20 cellular contexts compared by ENCODE assay signal in the genomic region with DNA sequence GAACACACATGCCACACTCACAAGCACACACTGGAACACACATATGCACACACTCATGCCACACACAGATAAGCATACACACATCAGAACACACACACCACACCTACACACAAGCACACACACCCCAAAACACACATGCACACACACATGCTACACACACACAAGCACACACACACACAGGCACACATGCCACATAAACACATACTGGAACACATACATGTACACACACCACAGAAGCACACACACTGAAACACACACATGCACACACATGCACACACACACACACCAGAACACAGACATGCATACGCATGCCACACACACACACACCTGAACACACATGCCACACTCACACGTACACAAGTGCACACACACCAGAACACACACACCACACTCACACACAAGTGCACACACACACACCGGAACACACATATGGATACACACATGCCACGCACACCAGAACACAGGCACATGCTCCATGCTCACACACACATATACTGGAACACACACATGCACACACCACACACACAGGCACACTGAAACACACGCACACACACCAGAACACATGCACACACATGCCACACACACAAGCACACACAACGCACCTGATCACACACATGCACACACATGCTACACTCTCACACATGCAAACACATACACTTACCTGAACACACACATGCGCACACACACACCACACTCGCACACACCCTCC.
DNase-seq lines count a peak whose midpoint lies in the region; ATAC-seq, FAIRE-seq and TF ChIP-seq lines count a peak whose summit lies in the region.
"Had no signal": no experiment of that assay in that cellular context is flagged by ENCODE, and none has a peak within 500 bp of the region (broad histone marks: within the 10 kb centered on the region; RNA-seq: fewer than 3 reads in every experiment).

No MANE protein-coding gene starts in this region.

- H2BK12ac ChIP-seq in H1 (ENCODE audit: low read depth, low read length) = peak overlapping the region; percentile 89; the same call in 1 of the 2 replicates
- peak overlapping the region; percentile 18 for H2BK12ac ChIP-seq in neuronal stem cell (ENCODE audit: low read length)

- H3K4me1 ChIP-seq in H1 (replicated peaks in 1 of 4; ENCODE audit: control insufficient read depth in 3 of 4, insufficient read depth in 4 of 4, low read length in 3 of 4) (no peaks in the 10 kb centered on the region; a peak in 1 of 7 replicates), neuronal stem cell (ENCODE audit: control insufficient read depth in 2 of 2, insufficient read depth in 1 of 2, low read depth in 1 of 2, low read length in 2 of 2) (peaks cover 0 to 5% of the 10 kb centered on the region in 2 donors)
- H3K4me1 ChIP-seq: A549, BE2C, SJSA1 had no signal

- no peak overlapping the region for H3K27ac Mint-ChIP-seq in activated CD4-positive, alpha-beta memory T cell treated with anti-CD3 and anti-CD28 coated beads for 36 hours
- no peak overlapping the region for H3K27ac Mint-ChIP-seq in activated T-cell treated with anti-CD3 and anti-CD28 coated beads, Interleukin-2, amount 50 U/mL, for 72 hours
- H3K27ac Mint-ChIP-seq: CD4-positive, alpha-beta T cell had no signal

- H3K79me1 ChIP-seq in H1 (ENCODE audit: low read depth, low read length) = no peaks in the 10 kb centered on the region
- H3K79me1 ChIP-seq in neuronal stem cell (ENCODE audit: low read depth, low read length) = no peaks in the 10 kb centered on the region

- ATAC-seq in GM19467 (IDR thresholded peaks at IDR 0.05; ENCODE audit: unreplicated experiment) = no peak
- ATAC-seq in activated T-cell treated with anti-CD3 and anti-CD28 coated beads, Interleukin-2, amount 50 U/mL, for 72 hours (replicated peaks in 1 of 2) = no peak
- ATAC-seq: A549 had no signal

- H3K36me3 Mint-ChIP-seq in activated CD4-positive, alpha-beta memory T cell treated with anti-CD3 and anti-CD28 coated beads for 36 hours = no peaks in the 10 kb centered on the region
- no peaks in the 10 kb centered on the region for H3K36me3 Mint-ChIP-seq in activated T-cell treated with anti-CD3 and anti-CD28 coated beads, Interleukin-2, amount 50 U/mL, for 72 hours (ENCODE audit: insufficient read depth in 2 of 2)

- H3K36me3 ChIP-seq in KOPT-K1 (ENCODE audit: insufficient read depth, low read length) (no peaks in the 10 kb centered on the region), H1 (ENCODE audit: control insufficient read depth in 2 of 4, insufficient read depth in 4 of 4, low read length in 3 of 4) (no peaks in the 10 kb centered on the region; a peak in 1 of 8 replicates), neuronal stem cell (replicated peaks in 1 of 2; ENCODE audit: control insufficient read depth in 2 of 2, insufficient read depth in 2 of 2, low read length in 2 of 2) (no peaks in the 10 kb centered on the region)
- H3K36me3 ChIP-seq: BE2C, SJSA1 had no signal

- no peak for TF ChIP-seq RAD21 in H1 (IDR thresholded peaks at IDR 0.05 in 1 of 2, conservative IDR thresholded peaks at IDR 0.05 in 1 of 2; ENCODE audit: low read depth in 2 of 2, low read length in 2 of 2)

- H2BK120ac ChIP-seq in H1 (replicated peaks; ENCODE audit: low read depth, low read length) = peak overlapping the region; percentile 38
- no peak overlapping the region for H2BK120ac ChIP-seq in neuronal stem cell (ENCODE audit: low read depth, low read length)

- TF ChIP-seq POLR2A in GM12891 (IDR thresholded peaks at IDR 0.05; ENCODE audit: low read depth, low read length) = no peak
- TF ChIP-seq POLR2A in H1 (IDR thresholded peaks at IDR 0.05; ENCODE audit: control extremely low read depth in 1 of 2, low read depth in 2 of 2, low read length in 2 of 2) = no peak

- H3K27ac ChIP-seq in KOPT-K1 (ENCODE audit: low read depth, low read length, poor library complexity, severe bottlenecking) = peak overlapping the region; percentile 84
- H3K27ac ChIP-seq in H1 (ENCODE audit: low read depth, low read length) = no peak overlapping the region
- H3K27ac ChIP-seq in neuronal stem cell (replicated peaks; ENCODE audit: low read length) = no peak overlapping the region
- H3K27ac ChIP-seq: A549, SJSA1 had no signal

- H3K18ac ChIP-seq in H1 (ENCODE audit: extremely low read depth, low read length) (no peak overlapping the region), neuronal stem cell (ENCODE audit: low read length) (peak overlapping the region; percentile 23)

- 91% methylated on average over 8 of the region's 8 CpGs; no CpG with 5 or more reads in 1 of the 2 experiments for WGBS in H1 (ENCODE audit: extremely low coverage in 1 of 2, insufficient coverage in 1 of 2, insufficient read length in 1 of 2, insufficient replicate concordance in 2 of 2, low coverage in 1 of 2, low lambda C conversion rate in 2 of 2, missing lambda C conversion rate in 1 of 2), 2 experiments
- no CpG with 5 or more reads among the region's 8 CpGs for WGBS in neuronal stem cell (ENCODE audit: extremely low coverage in 2 of 2, insufficient read length in 2 of 2, insufficient replicate concordance in 1 of 2), 2 donors

- peaks cover 0 to 9% of the 10 kb centered on the region in 2 experiments for H4K20me1 ChIP-seq in H1 (replicated peaks in 1 of 2; ENCODE audit: control insufficient read depth in 1 of 2, insufficient read depth in 2 of 2, low read length in 2 of 2)

- peaks cover 7% of the 10 kb centered on the region; the same call in 1 of the 2 replicates for H3K23me2 ChIP-seq in H1 (ENCODE audit: low read depth, low read length)

- no peak overlapping the region; the same call in 1 of the 2 replicates for H2BK5ac ChIP-seq in H1 (ENCODE audit: low read depth, low read length)
- H2BK5ac ChIP-seq in neuronal stem cell (ENCODE audit: low read length) = no peak overlapping the region

- CTCF ChIA-PET in H1 (lab: Charles Lee; ENCODE audit: partially characterized antibody) = interaction anchor here (1.1 to 1.4 kb wide), 2 partner anchors 14 kb away, joined by 3 to 6 read pairs; no protein-coding TSS in a partner anchor
- CTCF ChIA-PET in activated CD4-positive, alpha-beta memory T cell treated with anti-CD3 and anti-CD28 coated beads for 36 hours (lab: Charles Lee) = no interaction called here

- H4K8ac ChIP-seq in H1 (ENCODE audit: extremely low read depth, insufficient read depth, low read length) (peak overlapping the region; percentile 18; the same call in 1 of the 2 replicates), neuronal stem cell (ENCODE audit: low read depth, low read length) (peak overlapping the region; percentile 52)

- no peaks in the 10 kb centered on the region for H3K9me3 Mint-ChIP-seq in activated CD4-positive, alpha-beta memory T cell treated with anti-CD3 and anti-CD28 coated beads for 36 hours
- H3K9me3 Mint-ChIP-seq in activated T-cell treated with anti-CD3 and anti-CD28 coated beads, Interleukin-2, amount 50 U/mL, for 72 hours = no peaks in the 10 kb centered on the region
- H3K9me3 Mint-ChIP-seq: CD4-positive, alpha-beta T cell had no signal

- no peaks in the 10 kb centered on the region for H3K79me2 ChIP-seq in H1 (ENCODE audit: control insufficient read depth in 1 of 2, insufficient read depth in 2 of 2, low read length in 2 of 2)

- H3K27me3 ChIP-seq in H1 (replicated peaks in 1 of 4; ENCODE audit: control insufficient read depth in 3 of 4, extremely low read depth in 1 of 4, insufficient read depth in 3 of 4, low read length in 3 of 4) = no peaks in the 10 kb centered on the region
- no peaks in the 10 kb centered on the region for H3K27me3 ChIP-seq in neuronal stem cell (ENCODE audit: control insufficient read depth in 3 of 3, insufficient read depth in 3 of 3, low read depth in 1 of 3, low read length in 3 of 3)
- H3K27me3 ChIP-seq: BE2C, SJSA1 had no signal

- H3K4me2 ChIP-seq in H1 (ENCODE audit: insufficient read depth in 1 of 2, low read depth in 2 of 2, low read length in 2 of 2) (no peak overlapping the region), neuronal stem cell (ENCODE audit: insufficient read depth, low read length, poor library complexity, severe bottlenecking) (no peak overlapping the region)
- H3K4me2 ChIP-seq: A549 had no signal

- H3K9ac ChIP-seq in H1 (replicated peaks in 1 of 4; ENCODE audit: extremely low read depth in 1 of 4, low read depth in 3 of 4, low read length in 3 of 4) (no peak overlapping the region), neuronal stem cell (ENCODE audit: low read depth, low read length, poor library complexity) (peak overlapping the region; percentile 61)

- intact Hi-C loops in activated CD4-positive, alpha-beta memory T cell treated with anti-CD3 and anti-CD28 coated beads for 36 hours (cut with micrococcal nuclease) = no loop called here

- H4K5ac ChIP-seq in H1 (ENCODE audit: insufficient read length, low read depth, low read length) = no peak overlapping the region

- H3K23ac ChIP-seq in H1 (ENCODE audit: insufficient read length) = peak overlapping the region; percentile 10
- peak overlapping the region; percentile 78 for H3K23ac ChIP-seq in neuronal stem cell (ENCODE audit: low read depth, low read length, poor library complexity)

- FAIRE-seq in GM12891 (lab: Jason Lieb, UNC) (peak; percentile 50), H1 (lab: Jason Lieb, UNC) (no peak)
- FAIRE-seq: A549 had no signal

- no peak for TF ChIP-seq CTCF in H1 (IDR thresholded peaks at IDR 0.05; ENCODE audit: control extremely low read depth in 1 of 3, insufficient read depth in 1 of 3, low read depth in 1 of 3, low read length in 3 of 3)

- no peak for TF ChIP-seq EP300 in H1 (IDR thresholded peaks at IDR 0.05; ENCODE audit: borderline replicate concordance in 1 of 2, low read depth in 2 of 2, low read length in 2 of 2)

- H2AFZ ChIP-seq in H1 (ENCODE audit: low read length) (no peak overlapping the region), neuronal stem cell (ENCODE audit: low read length) (no peak overlapping the region)

- H2BK20ac ChIP-seq in H1 (ENCODE audit: low read length) = no peak overlapping the region; the same call in 1 of the 2 replicates

- no peak overlapping the region for H2BK15ac ChIP-seq in H1 (ENCODE audit: low read length)
- no peak overlapping the region for H2BK15ac ChIP-seq in neuronal stem cell (ENCODE audit: low read length)

- H3K14ac ChIP-seq in H1 (ENCODE audit: insufficient read length) (peak overlapping the region; percentile 69), neuronal stem cell (ENCODE audit: low read length) (peak overlapping the region; percentile 89)

- H2AK5ac ChIP-seq in H1 (ENCODE audit: low read depth, low read length) (peak overlapping the region; percentile 72; the same call in 1 of the 2 replicates), neuronal stem cell (ENCODE audit: low read depth, low read length) (no peak overlapping the region)

- DNase-seq in GM12891 (ENCODE audit: insufficient read length, low spot score) (no peak), H1 (ENCODE audit: low read depth in 1 of 2, low spot score in 2 of 2) (no peak), neuronal stem cell (ENCODE audit: low spot score) (no peak), OCI-M1 (lab: John Stamatoyannopoulos, UW) (no peak)
- DNase-seq in activated CD4-positive, alpha-beta memory T cell treated with anti-CD3 and anti-CD28 coated beads for 36 hours = no peak
- no peak for DNase-seq in activated T-cell treated with anti-CD3 and anti-CD28 coated beads, Interleukin-2, amount 50 U/mL, for 72 hours
- DNase-seq: BE2C; CD4-positive, alpha-beta T cell; COR-L47; DMS79; GOT3; KBM-7; NCI-H1092; NCI-H1436; NCI-H187 treated with DMSO at 0.1 percent for 48 hours; NCI-H2107 had no signal

- H3K4me3 Mint-ChIP-seq in activated CD4-positive, alpha-beta memory T cell treated with anti-CD3 and anti-CD28 coated beads for 36 hours = no peak overlapping the region
- H3K4me3 Mint-ChIP-seq in activated T-cell treated with anti-CD3 and anti-CD28 coated beads, Interleukin-2, amount 50 U/mL, for 72 hours = no peak overlapping the region
- H3K4me3 Mint-ChIP-seq: CD4-positive, alpha-beta T cell had no signal

- no peaks in the 10 kb centered on the region for H3K4me1 Mint-ChIP-seq in activated CD4-positive, alpha-beta memory T cell treated with anti-CD3 and anti-CD28 coated beads for 36 hours (ENCODE audit: low read depth)
- no peaks in the 10 kb centered on the region for H3K4me1 Mint-ChIP-seq in activated T-cell treated with anti-CD3 and anti-CD28 coated beads, Interleukin-2, amount 50 U/mL, for 72 hours (ENCODE audit: low read depth)

- H3K4ac ChIP-seq in H1 (replicated peaks; ENCODE audit: insufficient read length, low read depth, low read length) = peak overlapping the region; percentile 96
- peak overlapping the region; percentile 5 for H3K4ac ChIP-seq in neuronal stem cell (ENCODE audit: low read length)

- H3K9me3 ChIP-seq in KOPT-K1 (ENCODE audit: insufficient read depth, low read length, poor library complexity, severe bottlenecking) = no peaks in the 10 kb centered on the region
- peaks cover 0 to 5% of the 10 kb centered on the region in 2 experiments; a peak in 2 of 4 replicates for H3K9me3 ChIP-seq in H1 (ENCODE audit: insufficient read depth in 2 of 2, low read depth in 1 of 2, low read length in 1 of 2)
- H3K9me3 ChIP-seq in neuronal stem cell (replicated peaks in 1 of 2; ENCODE audit: control insufficient read depth in 2 of 2, insufficient read depth in 1 of 2, low read depth in 1 of 2, low read length in 2 of 2) = peaks cover 0 to 10% of the 10 kb centered on the region in 2 donors
- H3K9me3 ChIP-seq: A549, BE2C, SJSA1 had no signal

- H3K27me3 Mint-ChIP-seq in activated CD4-positive, alpha-beta memory T cell treated with anti-CD3 and anti-CD28 coated beads for 36 hours = peaks cover 8% of the 10 kb centered on the region
- no peaks in the 10 kb centered on the region for H3K27me3 Mint-ChIP-seq in activated T-cell treated with anti-CD3 and anti-CD28 coated beads, Interleukin-2, amount 50 U/mL, for 72 hours (ENCODE audit: low read depth)

- H4K91ac ChIP-seq in H1 (replicated peaks; ENCODE audit: insufficient read length, low read length) = peak overlapping the region; percentile 90
- H4K91ac ChIP-seq in neuronal stem cell (ENCODE audit: low read depth, low read length, poor library complexity) = no peak overlapping the region

- H3K4me3 ChIP-seq in H1 (ENCODE audit: extremely low read depth in 1 of 4, insufficient read depth in 2 of 4, low read depth in 3 of 4, low read length in 4 of 4) (no peak overlapping the region; a peak in 1 of 8 replicates), neuronal stem cell (ENCODE audit: low read length in 2 of 2) (peak overlapping the region in 1 of 2 donors; percentile 66)
- H3K4me3 ChIP-seq: A549, SJSA1 had no signal

- POLR2A ChIA-PET in H1 (lab: Charles Lee; ENCODE audit: partially characterized antibody) = no interaction called here
- POLR2A ChIA-PET in activated CD4-positive, alpha-beta memory T cell treated with anti-CD3 and anti-CD28 coated beads for 36 hours (lab: Charles Lee) = no interaction called here

- H3K56ac ChIP-seq in H1 (replicated peaks; ENCODE audit: insufficient read length, low read depth, low read length) = peak overlapping the region; percentile 74
